Comparison of ENCODE assay signal across 13 cellular contexts in the genomic region with DNA sequence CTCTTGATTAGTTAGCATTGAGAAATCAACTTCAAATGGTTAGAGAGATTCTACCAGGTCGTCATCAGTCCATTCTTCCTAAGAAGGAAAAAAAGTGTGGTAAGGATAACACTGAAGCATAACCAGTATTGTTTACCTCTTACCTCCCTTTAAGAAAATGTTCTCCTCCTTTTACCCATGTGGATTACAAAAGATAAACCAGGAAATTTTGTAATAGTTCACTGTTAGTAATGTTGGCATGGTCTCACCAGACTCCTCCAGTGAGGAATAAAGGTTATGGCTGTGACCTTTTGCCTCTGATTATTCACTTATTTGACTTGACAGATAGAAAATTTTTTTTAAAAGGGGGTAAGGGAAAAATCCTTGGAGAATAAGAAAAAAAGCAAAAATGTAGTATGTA. TPM values are rescaled to one million over a fixed set of nuclear protein-coding genes. Genes with fewer than 3 reads are reported as not detected.
DNase-seq lines count a peak whose midpoint lies in the region; ATAC-seq and TF ChIP-seq lines count a peak whose summit lies in the region.
"Had no signal": no experiment of that assay in that cellular context is flagged by ENCODE, and none has a peak within 500 bp of the region (broad histone marks: within the 10 kb centered on the region; RNA-seq: fewer than 3 reads in every experiment).

No MANE protein-coding gene starts in this region.

- DNase-seq in Right ventricle myocardium superior: no peak
- DNase-seq in cardiac septum (ENCODE audit: low spot score): no peak
- peak; percentile 95 for DNase-seq in amniotic epithelial cell (ENCODE audit: low read depth)
- peak; percentile 2 for DNase-seq in hepatic stellate cell (ENCODE audit: low spot score)
- DNase-seq in tibial artery: no peak
- no peak for DNase-seq in NCI-H1436 (lab: John Stamatoyannopoulos, UW)
- DNase-seq in pons (ENCODE audit: low spot score): no peak
- DNase-seq: amygdala; erythroblast; islet precursor cell; NCI-H187; stimulated activated CD4-positive, alpha-beta T cell treated with anti-CD3 and anti-CD28 coated beads, Interleukin-2, amount 100 ng/mL, for 24 hours had no signal

- no peak overlapping the region for H3K4me3 ChIP-seq in tibial artery

- no peaks in the 10 kb centered on the region for H3K9me3 ChIP-seq in tibial artery

- intact Hi-C loops in Right ventricle myocardium superior (cut with DNase I): no loop called here
- intact Hi-C loops in cardiac septum (cut with DNase I): no loop called here
- intact Hi-C loops in tibial artery (cut with DNase I; ENCODE audit: low total_unique reads): no loop called here

- H3K27me3 ChIP-seq in tibial artery: no peaks in the 10 kb centered on the region

- peaks cover 33 to 93% (median 83%) of the 10 kb centered on the region in 3 donors for H3K36me3 ChIP-seq in tibial artery

- peaks cover 0 to 56% (median 19%) of the 10 kb centered on the region in 4 donors for H3K4me1 ChIP-seq in tibial artery

- peak overlapping the region; percentile 7 to 20 for H3K27ac ChIP-seq in tibial artery

- ATAC-seq in Right ventricle myocardium superior (ENCODE audit: poor library complexity): peak; percentile 52
- no peak for ATAC-seq in HG02759 (IDR thresholded peaks at IDR 0.05; ENCODE audit: unreplicated experiment)

- no peak for TF ChIP-seq CTCF in tibial artery (IDR thresholded peaks at IDR 0.05)

RNA-seq across cellular contexts. Expression of gene CCNH, which starts 18.3 kb away (rescaled TPM):
- 16.6 TPM for total RNA-seq in Right ventricle myocardium superior
- 28.6 TPM for total RNA-seq in cardiac septum

Comparison
In these comparisons a context has a peak if more than half of its experiments do, and no peak if none do; other contexts are left out.
1. DNase-seq: peak in amniotic epithelial cell (single experiment) and hepatic stellate cell (single experiment); none in Right ventricle myocardium superior (single experiment), cardiac septum (single experiment), tibial artery (0 of 2), NCI-H1436 (single experiment) and pons (single experiment).